ENCODE assay signal across 8 cellular contexts in the genomic region with DNA sequence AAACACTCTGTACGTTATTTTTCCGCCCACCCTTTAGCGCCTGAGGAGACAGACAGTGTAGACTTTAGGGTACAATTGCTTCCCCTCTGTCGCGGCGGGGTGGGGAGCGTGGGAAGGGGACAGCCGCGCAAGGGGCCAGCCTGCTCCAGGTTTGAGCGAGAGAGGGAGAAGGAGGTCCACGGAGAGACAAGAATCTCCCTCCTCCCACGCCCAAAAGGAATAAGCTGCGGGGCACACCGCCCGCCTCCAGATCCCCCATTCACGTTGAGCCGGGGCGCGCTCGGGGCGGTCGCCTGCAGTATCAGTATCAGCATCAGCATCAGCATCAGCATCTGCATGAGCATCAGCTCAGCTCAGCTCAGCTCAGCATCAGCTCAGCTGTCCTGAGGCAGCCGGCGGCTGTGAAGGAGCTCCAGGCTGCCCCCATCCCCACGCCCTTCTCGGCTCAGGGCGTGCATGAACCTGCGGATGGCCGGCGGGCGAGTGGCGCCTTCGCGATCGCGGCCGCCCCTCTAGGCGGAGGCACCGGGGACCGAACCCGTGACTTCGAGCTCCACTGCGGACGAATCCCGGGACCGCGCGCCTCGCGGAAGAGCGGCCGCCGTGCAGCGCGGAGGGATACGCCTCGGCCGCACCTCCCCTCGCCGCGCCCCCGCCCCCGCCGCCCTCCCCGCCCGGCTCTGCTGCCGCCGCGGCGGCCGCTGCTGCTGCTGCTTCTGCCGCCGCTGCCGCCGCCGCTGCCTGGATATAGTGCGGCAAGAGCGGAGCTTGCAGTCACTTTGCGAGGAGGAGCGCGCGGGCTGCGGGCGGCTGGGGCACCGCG. TPM values are rescaled to one million over a fixed set of nuclear protein-coding genes. Genes with fewer than 3 reads are reported as not detected.
A peak's percentile ranks its signal among the peaks of the same experiment; 100 is the strongest.
DNase-seq lines count a peak whose midpoint lies in the region; ATAC-seq and TF ChIP-seq lines count a peak whose summit lies in the region.

A gene (plus strand): TSS at position 777 of the 823 bp plus-strand sequence.

- H3K27me3 ChIP-seq in kidney epithelial cell (ENCODE audit: control insufficient read depth, insufficient read depth, low read length), result peaks cover 14% of the 10 kb centered on the region

- ATAC-seq in activated CD4-positive, CD25-positive, alpha-beta regulatory T cell treated with anti-CD3 and anti-CD28 coated beads, Interleukin-2, amount 50 U/mL, for 24 hours, result peak; percentile 58 to 68
- no peak for ATAC-seq in GM18909 (IDR thresholded peaks at IDR 0.05; ENCODE audit: poor library complexity, unreplicated experiment)

- DNase-seq in DMS53 (lab: John Stamatoyannopoulos, UW), result peak; percentile 50
- DNase-seq in DMS53 treated with DMSO at 0.1 percent for 48 hours (lab: John Stamatoyannopoulos, UW; ENCODE audit: unreplicated experiment), result no peak
- DNase-seq in MV-4-11 (lab: John Stamatoyannopoulos, UW), result peak; percentile 69
- peak; percentile 89 for DNase-seq in choroid plexus epithelial cell (ENCODE audit: low read depth)
- DNase-seq in kidney epithelial cell (ENCODE audit: low read depth), result no peak
- peak; percentile 65 for DNase-seq in stimulated activated CD4-positive, alpha-beta T cell treated with anti-CD3 and anti-CD28 coated beads, Interleukin-15, amount 100 ng/mL, for 24 hours

- TF ChIP-seq CTCF in choroid plexus epithelial cell (conservative IDR thresholded peaks at IDR 0.05; ENCODE audit: low read depth, low read length), result no peak
- TF ChIP-seq CTCF in kidney epithelial cell (IDR thresholded peaks at IDR 0.05; ENCODE audit: insufficient read depth, low read length, poor library complexity, severe bottlenecking), result no peak

- H3K36me3 ChIP-seq in kidney epithelial cell (ENCODE audit: control insufficient read depth, insufficient read depth, low read length), result no peaks in the 10 kb centered on the region

- H3K4me3 ChIP-seq in choroid plexus epithelial cell (ENCODE audit: low read depth, low read length) (peak within 1 kb of the TSS; percentile 68), kidney epithelial cell (ENCODE audit: low read depth, low read length) (peak within 1 kb of the TSS; percentile 41)

RNA-seq across cellular contexts. Expression of the gene that starts here (rescaled TPM):
- under 0.01 and 1.8 TPM in 2 replicates for total RNA-seq in kidney epithelial cell

Comparison
In these comparisons a context has a peak if more than half of its experiments do, and no peak if none do; other contexts are left out.
1. DNase-seq: peak in DMS53 (single experiment), MV-4-11 (single experiment), choroid plexus epithelial cell (single experiment) and stimulated activated CD4-positive, alpha-beta T cell treated with anti-CD3 and anti-CD28 coated beads, Interleukin-15, amount 100 ng/mL, for 24 hours (single experiment); none in DMS53 treated with DMSO at 0.1 percent for 48 hours (single experiment) and kidney epithelial cell (single experiment).